ENCODE assay signal across 9 cellular contexts in genomic region chr10:84214612-84215235, GRCh38. TPM values are rescaled to one million over a fixed set of nuclear protein-coding genes. Genes with fewer than 3 reads are reported as not detected.
DNase-seq lines count a peak whose midpoint lies in the region; ATAC-seq, FAIRE-seq and TF ChIP-seq lines count a peak whose summit lies in the region.
"Had no signal": no experiment of that assay in that cellular context is flagged by ENCODE, and none has a peak within 500 bp of the region (broad histone marks: within the 10 kb centered on the region; RNA-seq: fewer than 3 reads in every experiment).

No MANE protein-coding gene starts in this region.

- H3K9ac ChIP-seq in H1 (replicated peaks in 1 of 4; ENCODE audit: extremely low read depth in 1 of 4, low read depth in 3 of 4, low read length in 3 of 4) (no peak overlapping the region), neuronal stem cell (ENCODE audit: low read depth, low read length, poor library complexity) (no peak overlapping the region)

- H4K20me1 ChIP-seq in H1 (replicated peaks in 1 of 2; ENCODE audit: control insufficient read depth in 1 of 2, insufficient read depth in 2 of 2, low read length in 2 of 2), result no peaks in the 10 kb centered on the region

- H4K5ac ChIP-seq in H1 (ENCODE audit: insufficient read length, low read depth, low read length), result no peak overlapping the region

- H3K18ac ChIP-seq in H1 (ENCODE audit: extremely low read depth, low read length) (no peak overlapping the region), neuronal stem cell (ENCODE audit: low read length) (no peak overlapping the region)

- H3K4ac ChIP-seq in H1 (replicated peaks; ENCODE audit: insufficient read length, low read depth, low read length) (no peak overlapping the region), neuronal stem cell (ENCODE audit: low read length) (no peak overlapping the region)

- ATAC-seq in GM18870 (IDR thresholded peaks at IDR 0.05; ENCODE audit: unreplicated experiment) (peak; percentile 77), HG03025 (IDR thresholded peaks at IDR 0.05; ENCODE audit: low FRiP score, unreplicated experiment) (peak; percentile 67), Panc1 (peak; percentile 50; the same call in 1 of the 2 replicates)

- peak; percentile 89 for FAIRE-seq in H1 (lab: Jason Lieb, UNC)

- DNase-seq in CD1c-positive myeloid dendritic cell (ENCODE audit: extremely low spot score), result peak; percentile 20
- no peak for DNase-seq in Panc1 (ENCODE audit: low read depth, low spot score)
- DNase-seq in H1 (ENCODE audit: low read depth in 1 of 2, low spot score in 2 of 2), result peak; percentile 57 to 84
- peak; percentile 40 for DNase-seq in pons (ENCODE audit: low spot score)
- DNase-seq in G401 (ENCODE audit: low spot score), result no peak
- DNase-seq in neuronal stem cell (ENCODE audit: low spot score), result no peak

- intact Hi-C loops in Panc1 (cut with micrococcal nuclease; ENCODE audit: unreplicated experiment), result no loop called here

- H2AK5ac ChIP-seq in H1 (ENCODE audit: low read depth, low read length) (no peak overlapping the region), neuronal stem cell (ENCODE audit: low read depth, low read length) (no peak overlapping the region)

- H3K4me3 ChIP-seq in Panc1 (ENCODE audit: low read depth in 2 of 2, low read length in 2 of 2) (no peak overlapping the region), H1 (ENCODE audit: extremely low read depth in 1 of 4, insufficient read depth in 2 of 4, low read depth in 3 of 4, low read length in 4 of 4) (no peak overlapping the region), neuronal stem cell (ENCODE audit: low read length in 2 of 2) (peak overlapping the region in 1 of 2 donors; percentile 3)

- no peaks in the 10 kb centered on the region for H3K79me2 ChIP-seq in H1 (ENCODE audit: control insufficient read depth in 1 of 2, insufficient read depth in 2 of 2, low read length in 2 of 2)

- H2BK12ac ChIP-seq in H1 (ENCODE audit: low read depth, low read length) (no peak overlapping the region), neuronal stem cell (ENCODE audit: low read length) (no peak overlapping the region)

- H3K9me3 ChIP-seq in Panc1 (ENCODE audit: control insufficient read depth, insufficient read depth, low read depth, low read length), result no peaks in the 10 kb centered on the region
- H3K9me3 ChIP-seq in H1 (ENCODE audit: insufficient read depth in 2 of 2, low read depth in 1 of 2, low read length in 1 of 2), result no peaks in the 10 kb centered on the region
- H3K9me3 ChIP-seq in neuronal stem cell (replicated peaks in 1 of 2; ENCODE audit: control insufficient read depth in 2 of 2, insufficient read depth in 1 of 2, low read depth in 1 of 2, low read length in 2 of 2), result no peaks in the 10 kb centered on the region

- TF ChIP-seq CTCF in Panc1 (IDR thresholded peaks at IDR 0.05) (peak; percentile 69), H1 (IDR thresholded peaks at IDR 0.05; ENCODE audit: control extremely low read depth in 1 of 3, insufficient read depth in 1 of 3, low read depth in 1 of 3, low read length in 3 of 3) (peak; percentile 79 to 91 (median 90))

- no peak overlapping the region for H2BK20ac ChIP-seq in H1 (ENCODE audit: low read length)

- WGBS in H1 (ENCODE audit: extremely low coverage in 1 of 2, insufficient coverage in 1 of 2, insufficient read length in 1 of 2, insufficient replicate concordance in 2 of 2, low coverage in 1 of 2, low lambda C conversion rate in 2 of 2, missing lambda C conversion rate in 1 of 2), 2 experiments, result 61% methylated on average over 11 of the region's 12 CpGs; no CpG with 5 or more reads in 1 of the 2 experiments
- no CpG with 5 or more reads among the region's 12 CpGs for WGBS in neuronal stem cell (ENCODE audit: extremely low coverage in 2 of 2, insufficient read length in 2 of 2, insufficient replicate concordance in 1 of 2), 2 donors

- no peak overlapping the region for H2AFZ ChIP-seq in H1 (ENCODE audit: low read length)
- H2AFZ ChIP-seq in neuronal stem cell (ENCODE audit: low read length), result no peak overlapping the region

- H3K23me2 ChIP-seq in H1 (ENCODE audit: low read depth, low read length), result no peaks in the 10 kb centered on the region

- H3K56ac ChIP-seq in H1 (replicated peaks; ENCODE audit: insufficient read length, low read depth, low read length), result no peak overlapping the region

- H2BK120ac ChIP-seq in H1 (replicated peaks; ENCODE audit: low read depth, low read length) (no peak overlapping the region), neuronal stem cell (ENCODE audit: low read depth, low read length) (no peak overlapping the region)

- no peaks in the 10 kb centered on the region for H3K4me1 ChIP-seq in Panc1 (ENCODE audit: control insufficient read depth, insufficient read depth, low read length)
- H3K4me1 ChIP-seq in H1 (replicated peaks in 1 of 4; ENCODE audit: control insufficient read depth in 3 of 4, insufficient read depth in 4 of 4, low read length in 3 of 4), result peaks cover 0 to 4% (median 0%) of the 10 kb centered on the region in 4 experiments; a peak in 1 of 7 replicates
- no peaks in the 10 kb centered on the region for H3K4me1 ChIP-seq in neuronal stem cell (ENCODE audit: control insufficient read depth in 2 of 2, insufficient read depth in 1 of 2, low read depth in 1 of 2, low read length in 2 of 2)

- H3K27ac ChIP-seq in Panc1 (ENCODE audit: low read length) (no peak overlapping the region), H1 (ENCODE audit: low read depth, low read length) (no peak overlapping the region), neuronal stem cell (replicated peaks; ENCODE audit: low read length) (no peak overlapping the region)

- peak; percentile 55 to 70 for TF ChIP-seq RAD21 in H1 (IDR thresholded peaks at IDR 0.05 in 1 of 2, conservative IDR thresholded peaks at IDR 0.05 in 1 of 2; ENCODE audit: low read depth in 2 of 2, low read length in 2 of 2)

- H3K36me3 ChIP-seq in Panc1 (ENCODE audit: control insufficient read depth, insufficient read depth, low read length) (no peaks in the 10 kb centered on the region), H1 (ENCODE audit: control insufficient read depth in 2 of 4, insufficient read depth in 4 of 4, low read length in 3 of 4) (no peaks in the 10 kb centered on the region), neuronal stem cell (replicated peaks in 1 of 2; ENCODE audit: control insufficient read depth in 2 of 2, insufficient read depth in 2 of 2, low read length in 2 of 2) (peaks cover 0 to 2% of the 10 kb centered on the region in 2 donors)

- CTCF ChIA-PET in Panc1 (lab: Charles Lee), result interaction anchor here (0.6 kb wide), 1 partner anchor 1002 kb away, joined by 4 read pairs; no protein-coding TSS in a partner anchor
- CTCF ChIA-PET in H1 (lab: Charles Lee; ENCODE audit: partially characterized antibody), result interaction anchor here (0.6 to 8.8 kb wide), 51 partner anchors 10 to 501 kb away, joined by 3 to 113 read pairs (median 4); partner anchors contain the start of genes CDHR1, LRIT1, LRIT2 and RGR

- H3K27me3 ChIP-seq in Panc1 (ENCODE audit: control insufficient read depth, insufficient read depth, low read length), result peaks cover 13% of the 10 kb centered on the region
- no peaks in the 10 kb centered on the region for H3K27me3 ChIP-seq in H1 (replicated peaks in 1 of 4; ENCODE audit: control insufficient read depth in 3 of 4, extremely low read depth in 1 of 4, insufficient read depth in 3 of 4, low read length in 3 of 4)
- peaks cover 0 to 9% (median 0%) of the 10 kb centered on the region in 3 experiments for H3K27me3 ChIP-seq in neuronal stem cell (ENCODE audit: control insufficient read depth in 3 of 3, insufficient read depth in 3 of 3, low read depth in 1 of 3, low read length in 3 of 3)

- H3K4me2 ChIP-seq in H1 (ENCODE audit: insufficient read depth in 1 of 2, low read depth in 2 of 2, low read length in 2 of 2) (no peak overlapping the region), neuronal stem cell (ENCODE audit: insufficient read depth, low read length, poor library complexity, severe bottlenecking) (no peak overlapping the region)

- no TSS peak for BruUV-seq in Panc1 (replicated peaks; lab: Mats Ljungman, UMichigan)

- H3K79me1 ChIP-seq in H1 (ENCODE audit: low read depth, low read length), result no peaks in the 10 kb centered on the region
- peaks cover 2% of the 10 kb centered on the region for H3K79me1 ChIP-seq in neuronal stem cell (ENCODE audit: low read depth, low read length)

- H3K23ac ChIP-seq in H1 (ENCODE audit: insufficient read length) (no peak overlapping the region), neuronal stem cell (ENCODE audit: low read depth, low read length, poor library complexity) (no peak overlapping the region)

- POLR2A ChIA-PET in Panc1 (lab: Charles Lee) (no interaction called here), H1 (lab: Charles Lee; ENCODE audit: partially characterized antibody) (interaction anchor here (1.0 to 1.2 kb wide), 3 partner anchors 36 to 76 kb away, joined by 3 read pairs; partner anchors contain the start of gene GHITM)

- H2BK5ac ChIP-seq in H1 (ENCODE audit: low read depth, low read length) (no peak overlapping the region), neuronal stem cell (ENCODE audit: low read length) (no peak overlapping the region)

- H4K91ac ChIP-seq in H1 (replicated peaks; ENCODE audit: insufficient read length, low read length) (no peak overlapping the region), neuronal stem cell (ENCODE audit: low read depth, low read length, poor library complexity) (no peak overlapping the region)

- H4K8ac ChIP-seq in H1 (ENCODE audit: extremely low read depth, insufficient read depth, low read length), result no peak overlapping the region; the same call in 1 of the 2 replicates
- H4K8ac ChIP-seq in neuronal stem cell (ENCODE audit: low read depth, low read length), result no peak overlapping the region

- no peak for TF ChIP-seq POLR2A in H1 (IDR thresholded peaks at IDR 0.05; ENCODE audit: control extremely low read depth in 1 of 2, low read depth in 2 of 2, low read length in 2 of 2)

- no peak overlapping the region for H2BK15ac ChIP-seq in H1 (ENCODE audit: low read length)
- H2BK15ac ChIP-seq in neuronal stem cell (ENCODE audit: low read length), result no peak overlapping the region

- in situ Hi-C loops in Panc1 (cut with HindIII; ENCODE audit: low pct_unique_long_range_greater_than_20kb, low sequenced_read_pairs), result no loop called here
- in situ Hi-C loops in G401 (cut with HindIII; ENCODE audit: low sequenced_read_pairs), result no loop called here

- TF ChIP-seq EP300 in H1 (IDR thresholded peaks at IDR 0.05; ENCODE audit: borderline replicate concordance in 1 of 2, low read depth in 2 of 2, low read length in 2 of 2), result peak in 1 of 2 experiments; percentile 86; a peak in 2 of 3 replicates

- H3K14ac ChIP-seq in H1 (ENCODE audit: insufficient read length) (no peak overlapping the region), neuronal stem cell (ENCODE audit: low read length) (no peak overlapping the region)

RNA-seq across cellular contexts. Expression of gene LRIT2, which starts 10.6 kb away (rescaled TPM):
- total RNA-seq in Panc1 (2021; ENCODE audit: unreplicated experiment), result not detected
- not detected for polyA plus RNA-seq in Panc1 (2012; ENCODE audit: insufficient read length)
- not detected in 2 replicates for total RNA-seq in H1 (2021; fragmentation: NEBNext Ultra II Directional; extraction: Animal tissue kit (Norgen Biotek cat#: 25700))
- not detected in 2 replicates for polyA plus RNA-seq in H1 (2011; rRNA removed)
- not detected for polyA plus RNA-seq in H1 (2011; cell fraction: cytosol; rRNA removed)
- polyA plus RNA-seq in H1 (2011; cell fraction: nucleus; rRNA removed), result not detected
- 0.07 to 0.14 TPM (median 0.09 TPM) in 4 replicates for polyA plus RNA-seq in H1 (2012, experiment 1 of 2)
- not detected for polyA plus RNA-seq in H1 (2012, experiment 2 of 2)
- polyA plus RNA-seq in H1 (2013, experiment 1 of 2), result not detected
- not detected for polyA plus RNA-seq in H1 (2013, experiment 2 of 2)
- polyA minus RNA-seq in H1 (2011; rRNA and poly(A)+ RNA removed), result not detected in 2 replicates
- polyA minus RNA-seq in H1 (2011; cell fraction: cytosol; rRNA and poly(A)+ RNA removed), result not detected
- polyA minus RNA-seq in H1 (2011; cell fraction: nucleus; rRNA and poly(A)+ RNA removed), result not detected
- total RNA-seq in G401 (2014; rRNA removed; shearing (Covaris generic)), result not detected in 2 replicates
- polyA plus RNA-seq in neuronal stem cell (2013, experiment 1 of 2), result not detected
- not detected for polyA plus RNA-seq in neuronal stem cell (2013, experiment 2 of 2)
- total RNA-seq: fibroblast of lung had no signal
- polyA plus RNA-seq: fibroblast of lung had no signal

RNA-seq across cellular contexts. Expression of gene CDHR1, which starts 20.4 kb away (rescaled TPM):
- 0.39 TPM for total RNA-seq in Panc1 (2021; ENCODE audit: unreplicated experiment)
- not detected for polyA plus RNA-seq in Panc1 (2012; ENCODE audit: insufficient read length)
- total RNA-seq in H1 (2021; fragmentation: NEBNext Ultra II Directional; extraction: Animal tissue kit (Norgen Biotek cat#: 25700)), result 8.7 and 10.5 TPM in 2 replicates
- polyA plus RNA-seq in H1 (2011; rRNA removed), result 3.9 and 5.6 TPM in 2 replicates
- 5.1 TPM for polyA plus RNA-seq in H1 (2011; cell fraction: cytosol; rRNA removed)
- 16.0 TPM for polyA plus RNA-seq in H1 (2011; cell fraction: nucleus; rRNA removed)
- 4.8 to 6.1 TPM (median 5.7 TPM) in 4 replicates for polyA plus RNA-seq in H1 (2012, experiment 1 of 2)
- polyA plus RNA-seq in H1 (2012, experiment 2 of 2), result 2.7 TPM
- 10.7 TPM for polyA plus RNA-seq in H1 (2013, experiment 1 of 2)
- polyA plus RNA-seq in H1 (2013, experiment 2 of 2), result 11.5 TPM
- 6.1 and 6.8 TPM in 2 replicates for polyA minus RNA-seq in H1 (2011; rRNA and poly(A)+ RNA removed)
- 8.8 TPM for polyA minus RNA-seq in H1 (2011; cell fraction: cytosol; rRNA and poly(A)+ RNA removed)
- 3.3 TPM for polyA minus RNA-seq in H1 (2011; cell fraction: nucleus; rRNA and poly(A)+ RNA removed)
- not detected in 2 replicates for total RNA-seq in G401 (2014; rRNA removed; shearing (Covaris generic))
- 6.3 TPM for polyA plus RNA-seq in neuronal stem cell (2013, experiment 1 of 2)
- 6.5 TPM for polyA plus RNA-seq in neuronal stem cell (2013, experiment 2 of 2)
- total RNA-seq: fibroblast of lung had no signal

RNA-seq across cellular contexts. Expression of gene LRIT1, which starts 26.6 kb away (rescaled TPM):
- not detected for total RNA-seq in Panc1 (2021; ENCODE audit: unreplicated experiment)
- not detected for polyA plus RNA-seq in Panc1 (2012; ENCODE audit: insufficient read length)
- total RNA-seq in H1 (2021; fragmentation: NEBNext Ultra II Directional; extraction: Animal tissue kit (Norgen Biotek cat#: 25700)), result not detected in 2 replicates
- 0.03 and 0.09 TPM in 2 replicates for polyA plus RNA-seq in H1 (2011; rRNA removed)
- 0.08 TPM for polyA plus RNA-seq in H1 (2011; cell fraction: cytosol; rRNA removed)
- polyA plus RNA-seq in H1 (2011; cell fraction: nucleus; rRNA removed), result 0.14 TPM
- not detected in 4 replicates for polyA plus RNA-seq in H1 (2012, experiment 1 of 2)
- polyA plus RNA-seq in H1 (2012, experiment 2 of 2), result not detected
- 0.02 TPM for polyA plus RNA-seq in H1 (2013, experiment 1 of 2)
- polyA plus RNA-seq in H1 (2013, experiment 2 of 2), result not detected
- 0.35 and 0.68 TPM in 2 replicates for polyA minus RNA-seq in H1 (2011; rRNA and poly(A)+ RNA removed)
- not detected for polyA minus RNA-seq in H1 (2011; cell fraction: cytosol; rRNA and poly(A)+ RNA removed)
- not detected for polyA minus RNA-seq in H1 (2011; cell fraction: nucleus; rRNA and poly(A)+ RNA removed)
- total RNA-seq in G401 (2014; rRNA removed; shearing (Covaris generic)), result not detected in 2 replicates
- 0.01 TPM for polyA plus RNA-seq in neuronal stem cell (2013, experiment 1 of 2)
- polyA plus RNA-seq in neuronal stem cell (2013, experiment 2 of 2), result not detected
- total RNA-seq: fibroblast of lung had no signal
- polyA plus RNA-seq: fibroblast of lung had no signal

RNA-seq across cellular contexts. Expression of gene RGR, which starts 30.1 kb away (rescaled TPM):
- not detected for total RNA-seq in Panc1 (2021; ENCODE audit: unreplicated experiment)
- polyA plus RNA-seq in Panc1 (2012; ENCODE audit: insufficient read length), result not detected
- total RNA-seq in H1 (2021; fragmentation: NEBNext Ultra II Directional; extraction: Animal tissue kit (Norgen Biotek cat#: 25700)), result not detected in 2 replicates
- polyA plus RNA-seq in H1 (2011; rRNA removed), result not detected in 2 replicates
- not detected for polyA plus RNA-seq in H1 (2011; cell fraction: cytosol; rRNA removed)
- polyA plus RNA-seq in H1 (2011; cell fraction: nucleus; rRNA removed), result not detected
- not detected in 4 replicates for polyA plus RNA-seq in H1 (2012, experiment 1 of 2)
- not detected for polyA plus RNA-seq in H1 (2012, experiment 2 of 2)
- not detected for polyA plus RNA-seq in H1 (2013, experiment 1 of 2)
- polyA plus RNA-seq in H1 (2013, experiment 2 of 2), result not detected
- not detected in 2 replicates for polyA minus RNA-seq in H1 (2011; rRNA and poly(A)+ RNA removed)
- polyA minus RNA-seq in H1 (2011; cell fraction: cytosol; rRNA and poly(A)+ RNA removed), result not detected
- polyA minus RNA-seq in H1 (2011; cell fraction: nucleus; rRNA and poly(A)+ RNA removed), result not detected
- total RNA-seq in G401 (2014; rRNA removed; shearing (Covaris generic)), result not detected in 2 replicates
- 1.0 TPM for polyA plus RNA-seq in neuronal stem cell (2013, experiment 1 of 2)
- polyA plus RNA-seq in neuronal stem cell (2013, experiment 2 of 2), result 1.3 TPM
- total RNA-seq: fibroblast of lung had no signal
- polyA plus RNA-seq: fibroblast of lung had no signal

RNA-seq across cellular contexts. Expression of gene GPR15LG, which starts 41.1 kb away (rescaled TPM):
- total RNA-seq in Panc1 (2021; ENCODE audit: unreplicated experiment), result 0.41 TPM
- polyA plus RNA-seq in Panc1 (2012; ENCODE audit: insufficient read length), result not detected
- not detected in 2 replicates for total RNA-seq in H1 (2021; fragmentation: NEBNext Ultra II Directional; extraction: Animal tissue kit (Norgen Biotek cat#: 25700))
- not detected in 2 replicates for polyA plus RNA-seq in H1 (2011; rRNA removed)
- polyA plus RNA-seq in H1 (2011; cell fraction: cytosol; rRNA removed), result not detected
- polyA plus RNA-seq in H1 (2011; cell fraction: nucleus; rRNA removed), result not detected
- not detected in 4 replicates for polyA plus RNA-seq in H1 (2012, experiment 1 of 2)
- polyA plus RNA-seq in H1 (2012, experiment 2 of 2), result not detected
- not detected for polyA plus RNA-seq in H1 (2013, experiment 1 of 2)
- polyA plus RNA-seq in H1 (2013, experiment 2 of 2), result not detected
- not detected in 2 replicates for polyA minus RNA-seq in H1 (2011; rRNA and poly(A)+ RNA removed)
- not detected for polyA minus RNA-seq in H1 (2011; cell fraction: cytosol; rRNA and poly(A)+ RNA removed)
- polyA minus RNA-seq in H1 (2011; cell fraction: nucleus; rRNA and poly(A)+ RNA removed), result not detected
- not detected in 2 replicates for total RNA-seq in G401 (2014; rRNA removed; shearing (Covaris generic))
- polyA plus RNA-seq in neuronal stem cell (2013, experiment 1 of 2), result not detected
- not detected for polyA plus RNA-seq in neuronal stem cell (2013, experiment 2 of 2)
- total RNA-seq: fibroblast of lung had no signal
- polyA plus RNA-seq: fibroblast of lung had no signal

Comparison
In these comparisons a context has a peak if more than half of its experiments do, and no peak if none do; other contexts are left out.
1. DNase-seq: peak in CD1c-positive myeloid dendritic cell (single experiment), H1 (2 of 2) and pons (single experiment); none in Panc1 (single experiment), G401 (single experiment) and neuronal stem cell (single experiment).
2. Peak in every context shown above with its lines, with median percentiles within 50 percentile points of each other: ATAC-seq.